9 cellular contexts compared by ENCODE assay signal in the genomic region with DNA sequence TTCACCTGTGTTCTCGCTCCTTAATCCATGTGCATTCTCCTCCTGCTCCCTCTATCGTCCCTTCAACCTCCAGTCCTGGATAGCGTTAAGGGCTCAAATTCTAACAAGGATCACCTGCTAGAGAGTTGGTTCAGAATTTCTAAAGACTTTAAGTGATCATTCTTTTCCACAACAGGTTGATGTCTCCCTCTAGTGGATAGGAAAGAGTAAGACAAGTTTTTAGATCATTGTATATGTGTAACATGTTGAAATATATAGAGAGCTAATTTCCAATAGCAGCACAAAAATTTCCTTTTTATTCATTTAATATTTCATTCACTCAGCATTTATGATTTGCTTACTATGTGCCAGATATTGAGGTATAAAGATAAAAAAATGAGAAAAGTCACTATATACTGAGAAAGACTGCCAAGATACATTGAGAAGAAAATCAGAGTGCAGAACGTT. TPM values are rescaled to one million over a fixed set of nuclear protein-coding genes. Genes with fewer than 3 reads are reported as not detected.
DNase-seq lines count a peak whose midpoint lies in the region; ATAC-seq and TF ChIP-seq lines count a peak whose summit lies in the region.
"Had no signal": no experiment of that assay in that cellular context is flagged by ENCODE, and none has a peak within 500 bp of the region (broad histone marks: within the 10 kb centered on the region; RNA-seq: fewer than 3 reads in every experiment).

No MANE protein-coding gene starts in this region.

- POLR2A ChIA-PET in CD8-positive, alpha-beta T cell (lab: Charles Lee) = no interaction called here

- no peak overlapping the region for H3K27ac Mint-ChIP-seq in CD8-positive, alpha-beta T cell
- H3K27ac Mint-ChIP-seq: IgD-negative memory B cell had no signal

- intact Hi-C loops in CD8-positive, alpha-beta T cell (cut with DNase I, micrococcal nuclease) = loop anchor here (1.0 to 10.0 kb wide), 4 partner anchors 504 to 919 kb away; no protein-coding TSS in a partner anchor
- intact Hi-C loops in adrenal gland (cut with DNase I) (loop anchor here in 1 of 2 donors (5.0 kb wide), 1 partner anchor 166 kb away; no protein-coding TSS in a partner anchor), right cardiac atrium (cut with DNase I) (loop anchor here (2.0 to 10.0 kb wide), 2 partner anchors 503 to 509 kb away; no protein-coding TSS in a partner anchor)

- H3K9me3 Mint-ChIP-seq in CD8-positive, alpha-beta T cell = no peaks in the 10 kb centered on the region
- H3K9me3 Mint-ChIP-seq: IgD-negative memory B cell had no signal

- no peak overlapping the region for H2AFZ ChIP-seq in smooth muscle cell (ENCODE audit: low read depth)

- H4K20me1 ChIP-seq in smooth muscle cell (ENCODE audit: low read depth) = no peaks in the 10 kb centered on the region

- no peak for TF ChIP-seq POLR2A in adrenal gland (IDR thresholded peaks at IDR 0.05)

- no peak overlapping the region for H3K9ac ChIP-seq in smooth muscle cell (ENCODE audit: low read depth)

- no peak overlapping the region for H3K4me3 Mint-ChIP-seq in CD8-positive, alpha-beta T cell

- no peaks in the 10 kb centered on the region for H3K79me2 ChIP-seq in smooth muscle cell (ENCODE audit: low read depth)

- peak; percentile 68 for ATAC-seq in CD8-positive, alpha-beta T cell
- ATAC-seq in right cardiac atrium = peak; percentile 44 to 54
- ATAC-seq in GM21381 (IDR thresholded peaks at IDR 0.05; ENCODE audit: unreplicated experiment) = no peak

- H3K27me3 ChIP-seq in CD8-positive, alpha-beta T cell (ENCODE audit: insufficient read depth, low read length) = no peaks in the 10 kb centered on the region
- H3K27me3 ChIP-seq in HAP-1 (ENCODE audit: low read depth) (no peaks in the 10 kb centered on the region), adrenal gland (no peaks in the 10 kb centered on the region), right cardiac atrium (ENCODE audit: control insufficient read depth, insufficient read depth) (no peaks in the 10 kb centered on the region), smooth muscle cell (ENCODE audit: low read depth) (no peaks in the 10 kb centered on the region)

- H3K4me2 ChIP-seq in smooth muscle cell = no peak overlapping the region

- no peaks in the 10 kb centered on the region for H3F3A ChIP-seq in smooth muscle cell (ENCODE audit: low read depth)

- TF ChIP-seq CTCF in CD8-positive, alpha-beta T cell (IDR thresholded peaks at IDR 0.05) = peak; percentile 92
- TF ChIP-seq CTCF in adrenal gland (IDR thresholded peaks at IDR 0.05) = peak; percentile 70 to 90 (median 86)
- peak; percentile 77 for TF ChIP-seq CTCF in smooth muscle cell (IDR thresholded peaks at IDR 0.05; ENCODE audit: borderline replicate concordance, insufficient read depth, poor library complexity, severe bottlenecking)

- H3K36me3 Mint-ChIP-seq in CD8-positive, alpha-beta T cell = no peaks in the 10 kb centered on the region
- H3K36me3 Mint-ChIP-seq: IgD-negative memory B cell had no signal

- no peaks in the 10 kb centered on the region for H3K36me3 ChIP-seq in CD8-positive, alpha-beta T cell (ENCODE audit: insufficient read depth, low read length)
- H3K36me3 ChIP-seq in HAP-1 (replicated peaks) (no peaks in the 10 kb centered on the region), adrenal gland (replicated peaks in 1 of 2) (no peaks in the 10 kb centered on the region), smooth muscle cell (ENCODE audit: low read depth) (no peaks in the 10 kb centered on the region)

- H3K4me1 Mint-ChIP-seq in CD8-positive, alpha-beta T cell (ENCODE audit: low read depth) = no peaks in the 10 kb centered on the region

- peaks cover 4% of the 10 kb centered on the region for H3K27me3 Mint-ChIP-seq in CD8-positive, alpha-beta T cell (ENCODE audit: low read depth)
- H3K27me3 Mint-ChIP-seq: IgD-negative memory B cell had no signal

- CTCF ChIA-PET in CD8-positive, alpha-beta T cell (lab: Charles Lee) = interaction anchor here (0.6 to 4.6 kb wide), 31 partner anchors 8 to 1879 kb away, joined by 3 to 32 read pairs (median 3); partner anchors contain the start of gene ESR2

- no peaks in the 10 kb centered on the region for H3K4me1 ChIP-seq in CD8-positive, alpha-beta T cell (ENCODE audit: insufficient read depth, low read length)
- no peaks in the 10 kb centered on the region for H3K4me1 ChIP-seq in HAP-1
- no peaks in the 10 kb centered on the region for H3K4me1 ChIP-seq in adrenal gland (replicated peaks in 1 of 2)
- no peaks in the 10 kb centered on the region for H3K4me1 ChIP-seq in right cardiac atrium (ENCODE audit: control insufficient read depth, insufficient read depth, low read length)
- no peaks in the 10 kb centered on the region for H3K4me1 ChIP-seq in smooth muscle cell (ENCODE audit: low read depth)

- in situ Hi-C loops in HAP-1 (cut with MboI; ENCODE audit: low sequenced_read_pairs) = loop anchor here (25.0 kb wide), 1 partner anchor 916 kb away; no protein-coding TSS in a partner anchor

- DNase-seq in CD8-positive, alpha-beta T cell = no peak
- DNase-seq in HAP-1 (ENCODE audit: low spot score in 2 of 2) = peak; percentile 26 to 87
- DNase-seq in NCI-H2227 treated with DMSO at 0.1 percent for 48 hours (lab: John Stamatoyannopoulos, UW) = peak; percentile 89
- DNase-seq in adrenal gland = no peak
- no peak for DNase-seq in right cardiac atrium
- no peak for DNase-seq in smooth muscle cell (lab: John Stamatoyannopoulos, UW; ENCODE audit: unreplicated experiment)
- DNase-seq in activated effector memory CD4-positive, alpha-beta T cell treated with Interleukin-2 at 50 U/mL for 16 hours = no peak

- H3K9me3 ChIP-seq in CD8-positive, alpha-beta T cell (ENCODE audit: low read length) = no peaks in the 10 kb centered on the region
- H3K9me3 ChIP-seq in HAP-1 (no peaks in the 10 kb centered on the region), adrenal gland (replicated peaks in 1 of 3) (no peaks in the 10 kb centered on the region), right cardiac atrium (ENCODE audit: control insufficient read depth, low read length) (no peaks in the 10 kb centered on the region), smooth muscle cell (replicated peaks; ENCODE audit: low read depth) (no peaks in the 10 kb centered on the region)

- no peak overlapping the region for H3K4me3 ChIP-seq in CD8-positive, alpha-beta T cell (ENCODE audit: low read depth, low read length)
- H3K4me3 ChIP-seq in HAP-1 (no peak overlapping the region), adrenal gland (no peak overlapping the region), right cardiac atrium (ENCODE audit: low read length) (no peak overlapping the region), smooth muscle cell (no peak overlapping the region)

- H3K27ac ChIP-seq in CD8-positive, alpha-beta T cell (ENCODE audit: low read depth, low read length) = no peak overlapping the region
- H3K27ac ChIP-seq in adrenal gland (no peak overlapping the region), right cardiac atrium (ENCODE audit: low read length) (no peak overlapping the region), smooth muscle cell (ENCODE audit: low read depth) (no peak overlapping the region)

- WGBS in adrenal gland, 4 donors = 13 to 22% (median 21%) methylated on average over 4 of the region's 4 CpGs
- 24% methylated on average over 4 of the region's 4 CpGs for WGBS in right cardiac atrium
- WGBS in smooth muscle cell (ENCODE audit: low lambda C conversion rate) = 32% methylated on average over 4 of the region's 4 CpGs

RNA-seq across cellular contexts. Expression of gene ESR2, which starts 9.3 kb away (rescaled TPM):
- total RNA-seq in CD8-positive, alpha-beta T cell = under 1 TPM; 0.08 to 0.14 TPM
- total RNA-seq in adrenal gland (10 to 100 TPM in 7 of 8 donors, 1 to 10 TPM in 1; 5.2 to 36.0 (median 24.7) TPM), right cardiac atrium (under 1 TPM; 0.14 to 0.60 (median 0.36) TPM), smooth muscle cell (0.13 TPM in 1 of 2 replicates, not detected in the other)
- polyA plus RNA-seq in adrenal gland (1 to 10 TPM; 3.0 to 6.1 (median 5.0) TPM), right cardiac atrium (0.11 TPM), smooth muscle cell (0.12 TPM in 1 of 2 replicates, not detected in the other)

Comparison
In these comparisons a context has a peak if more than half of its experiments do, and no peak if none do; other contexts are left out.
1. DNase-seq: peak in HAP-1 (2 of 2) and NCI-H2227 treated with DMSO at 0.1 percent for 48 hours (single experiment); none in CD8-positive, alpha-beta T cell (0 of 7), adrenal gland (0 of 7), right cardiac atrium (0 of 3), smooth muscle cell (single experiment) and activated effector memory CD4-positive, alpha-beta T cell treated with Interleukin-2 at 50 U/mL for 16 hours (single experiment).
2. Peak in every context shown above with its lines, with median percentiles within 50 percentile points of each other: CTCF ChIP-seq.